ENCODE assay signal across 24 cellular contexts in genomic region chr11:78916759-78917158, GRCh38.
A peak's percentile ranks its signal among the peaks of the same experiment; 100 is the strongest.
DNase-seq lines count a peak whose midpoint lies in the region; ATAC-seq and TF ChIP-seq lines count a peak whose summit lies in the region.
"Had no signal": no experiment of that assay in that cellular context is flagged by ENCODE, and none has a peak within 500 bp of the region (broad histone marks: within the 10 kb centered on the region; RNA-seq: fewer than 3 reads in every experiment).

No MANE protein-coding gene starts in this region.

- no peaks in the 10 kb centered on the region for H3F3A ChIP-seq in GM23338 (replicated peaks; ENCODE audit: low read depth)

- CTCF ChIA-PET in Panc1 (lab: Charles Lee), result interaction anchor here (0.5 to 1.5 kb wide), 2 partner anchors 271 to 689 kb away, joined by 3 to 6 read pairs; no protein-coding TSS in a partner anchor

- peaks cover 13% of the 10 kb centered on the region for H3K4me1 Mint-ChIP-seq in GM23338
- H3K4me1 Mint-ChIP-seq: activated naive CD8-positive, alpha-beta T cell treated with anti-CD3 and anti-CD28 coated beads, Interleukin-2, amount 50 U/mL, for 24 hours had no signal

- H2AFZ ChIP-seq in GM23338, result no peak overlapping the region
- H2AFZ ChIP-seq: hepatocyte had no signal

- H3K4me1 ChIP-seq in GM23338 (ENCODE audit: insufficient read depth) (no peaks in the 10 kb centered on the region), Panc1 (ENCODE audit: control insufficient read depth, insufficient read depth, low read length) (no peaks in the 10 kb centered on the region)
- H3K4me1 ChIP-seq: body of pancreas, colonic mucosa, upper lobe of left lung had no signal

- H3K27me3 ChIP-seq in GM23338 (ENCODE audit: insufficient read depth) (no peaks in the 10 kb centered on the region), Panc1 (ENCODE audit: control insufficient read depth, insufficient read depth, low read length) (peaks cover 12% of the 10 kb centered on the region; the same call in 1 of the 2 replicates)
- H3K27me3 ChIP-seq: body of pancreas, colonic mucosa, hepatocyte, upper lobe of left lung had no signal

- intact Hi-C loops in Panc1 (cut with micrococcal nuclease; ENCODE audit: unreplicated experiment), result no loop called here

- H4K20me1 ChIP-seq in GM23338 (replicated peaks; ENCODE audit: insufficient read depth), result no peaks in the 10 kb centered on the region; the same call in 1 of the 2 replicates

- H3K27me3 Mint-ChIP-seq in GM23338 (ENCODE audit: insufficient read depth, low read depth, poor library complexity), result peaks cover 4% of the 10 kb centered on the region
- H3K27me3 Mint-ChIP-seq: progenitor cell of endocrine pancreas had no signal

- no peaks in the 10 kb centered on the region for H3K36me3 ChIP-seq in GM23338 (ENCODE audit: insufficient read depth)
- H3K36me3 ChIP-seq in Panc1 (ENCODE audit: control insufficient read depth, insufficient read depth, low read length), result no peaks in the 10 kb centered on the region
- H3K36me3 ChIP-seq: colonic mucosa, upper lobe of left lung had no signal

- H3K4me2 ChIP-seq in GM23338, result no peak overlapping the region
- H3K4me2 ChIP-seq: hepatocyte had no signal

- H3K4me3 ChIP-seq in AG09309 (ENCODE audit: control insufficient read depth, low read depth, low read length) (no peak overlapping the region), GM23338 (no peak overlapping the region), Panc1 (ENCODE audit: low read depth in 2 of 2, low read length in 2 of 2) (no peak overlapping the region), fibroblast of pulmonary artery (replicated peaks; ENCODE audit: low read depth, low read length) (no peak overlapping the region)
- H3K4me3 ChIP-seq: body of pancreas, colonic mucosa, hepatocyte, mucosa of descending colon, upper lobe of left lung had no signal

- no peaks in the 10 kb centered on the region for H3K79me2 ChIP-seq in GM23338 (replicated peaks; ENCODE audit: insufficient read depth)

- H3K9me2 ChIP-seq in GM23338 (ENCODE audit: insufficient read depth), result peaks cover 2% of the 10 kb centered on the region; the same call in 1 of the 2 replicates

- no peak overlapping the region for H3K27ac ChIP-seq in GM23338 (ENCODE audit: low read depth)
- no peak overlapping the region for H3K27ac ChIP-seq in Panc1 (ENCODE audit: low read length)
- H3K27ac ChIP-seq: body of pancreas, colonic mucosa, hepatocyte, RWPE1, upper lobe of left lung had no signal

- in situ Hi-C loops in Panc1 (cut with HindIII; ENCODE audit: low pct_unique_long_range_greater_than_20kb, low sequenced_read_pairs), result no loop called here

- BruUV-seq in Panc1 (replicated peaks; lab: Mats Ljungman, UMichigan), result no TSS peak

- POLR2A ChIA-PET in Panc1 (lab: Charles Lee), result no interaction called here

- TF ChIP-seq CTCF in AG09309 (IDR thresholded peaks at IDR 0.05; ENCODE audit: control insufficient read depth, insufficient read depth, low read depth, low read length, missing control alignments) (peak; percentile 20), GM23338 (conservative IDR thresholded peaks at IDR 0.05; ENCODE audit: low read depth in 2 of 2) (peak; percentile 32 to 35), Panc1 (IDR thresholded peaks at IDR 0.05) (peak; percentile 23; the same call in 1 of the 2 replicates), fibroblast of pulmonary artery (IDR thresholded peaks at IDR 0.05; ENCODE audit: low read length, missing control alignments) (peak; percentile 14)

- no peaks in the 10 kb centered on the region for H3K9me3 Mint-ChIP-seq in GM23338
- H3K9me3 Mint-ChIP-seq: activated naive CD8-positive, alpha-beta T cell treated with anti-CD3 and anti-CD28 coated beads, Interleukin-2, amount 50 U/mL, for 24 hours; neural crest cell; WTC11 had no signal

- no peaks in the 10 kb centered on the region for H3K36me3 Mint-ChIP-seq in GM23338 (ENCODE audit: low read depth)
- H3K36me3 Mint-ChIP-seq: WTC11 had no signal

- ATAC-seq in GM23338 (no peak), Panc1 (no peak), HG03442 (IDR thresholded peaks at IDR 0.05; ENCODE audit: unreplicated experiment) (no peak), esophagus mucosa (no peak)
- ATAC-seq: activated naive CD8-positive, alpha-beta T cell treated with anti-CD3 and anti-CD28 coated beads, Interleukin-2, amount 50 U/mL, for 24 hours; body of pancreas; mucosa of descending colon; WTC11 had no signal

- H3K9me3 ChIP-seq in Panc1 (ENCODE audit: control insufficient read depth, insufficient read depth, low read depth, low read length), result no peaks in the 10 kb centered on the region
- H3K9me3 ChIP-seq: body of pancreas, colonic mucosa, mucosa of descending colon, upper lobe of left lung had no signal

- no peak overlapping the region for H3K27ac Mint-ChIP-seq in GM23338
- H3K27ac Mint-ChIP-seq: activated naive CD8-positive, alpha-beta T cell treated with anti-CD3 and anti-CD28 coated beads, Interleukin-2, amount 50 U/mL, for 24 hours; progenitor cell of endocrine pancreas; WTC11 had no signal

- DNase-seq in AG09309 (ENCODE audit: low read depth), result no peak
- no peak for DNase-seq in GM23338 (ENCODE audit: low spot score)
- DNase-seq in Panc1 (ENCODE audit: low read depth, low spot score), result no peak
- DNase-seq in fibroblast of pulmonary artery (ENCODE audit: low read depth), result no peak
- DNase-seq in SK-N-DZ (ENCODE audit: low spot score), result no peak
- DNase-seq in superior temporal gyrus (ENCODE audit: extremely low spot score), result no peak
- DNase-seq: activated CD4-positive, alpha-beta T cell treated with anti-CD3 and anti-CD28 coated beads, Interleukin-2, amount 50 U/mL, for 48 hours; activated effector memory CD4-positive, alpha-beta T cell treated with Interleukin-2 at 50 U/mL for 16 hours; activated naive CD8-positive, alpha-beta T cell treated with anti-CD3 and anti-CD28 coated beads, Interleukin-2, amount 50 U/mL, for 24 hours; body of pancreas; colonic mucosa; mucosa of descending colon; NCI-H1417; NCI-H2081 treated with DMSO at 0.1 percent for 48 hours; NCI-H510A; T-helper 9 cell; upper lobe of left lung had no signal

- H3K4me3 Mint-ChIP-seq in GM23338, result no peak overlapping the region
- H3K4me3 Mint-ChIP-seq: activated naive CD8-positive, alpha-beta T cell treated with anti-CD3 and anti-CD28 coated beads, Interleukin-2, amount 50 U/mL, for 24 hours; neural crest cell; WTC11 had no signal

TF ChIP-seq in GM23338, 12 proteins besides CTCF, POLR2A, EP300 and RAD21 (continues in another document):
- no peak for TF ChIP-seq JUNB (IDR thresholded peaks at IDR 0.05; ENCODE audit: unreplicated experiment)
- no peak for TF ChIP-seq ETS1 (IDR thresholded peaks at IDR 0.05)
- no peak for TF ChIP-seq EZH2phosphoT487 (IDR thresholded peaks at IDR 0.05; ENCODE audit: unreplicated experiment)
- TF ChIP-seq ZNF114 (CRISPR knock-in tag; IDR thresholded peaks at IDR 0.05), result no peak
- no peak for TF ChIP-seq REST (IDR thresholded peaks at IDR 0.05; ENCODE audit: unreplicated experiment)
- TF ChIP-seq EZH2 (IDR thresholded peaks at IDR 0.05; ENCODE audit: low read depth, unreplicated experiment), result no peak
- no peak for TF ChIP-seq NANOG (IDR thresholded peaks at IDR 0.05; ENCODE audit: borderline replicate concordance)
- no peak for TF ChIP-seq CREB1 (CRISPR knock-in tag; IDR thresholded peaks at IDR 0.05; ENCODE audit: low read depth)
- TF ChIP-seq ZNF331 (CRISPR knock-in tag; IDR thresholded peaks at IDR 0.05; ENCODE audit: low read depth), result no peak
- TF ChIP-seq POLR2AphosphoS5 (IDR thresholded peaks at IDR 0.05; ENCODE audit: low read depth), result no peak
